21 cellular contexts compared by ENCODE assay signal in the genomic region with DNA sequence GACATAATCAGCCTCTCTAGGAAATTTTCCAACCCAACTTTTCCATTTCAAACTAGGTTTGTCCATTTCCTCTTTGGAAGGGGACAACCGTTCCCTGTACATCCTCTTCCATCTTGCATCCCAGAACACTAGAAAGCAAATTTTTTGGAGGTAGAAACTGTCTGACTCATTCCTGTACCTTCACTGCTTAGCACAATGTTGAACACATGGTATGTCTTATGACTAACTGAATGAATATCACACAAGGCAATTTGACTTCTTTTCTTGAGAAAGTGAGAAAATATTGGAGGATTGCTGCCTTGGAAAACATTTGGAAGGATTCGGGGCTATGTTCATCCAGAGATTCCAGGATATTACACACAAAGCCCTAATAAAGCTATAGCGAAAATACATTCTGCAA.
"Had no signal": no experiment of that assay in that cellular context is flagged by ENCODE, and none has a peak within 500 bp of the region (broad histone marks: within the 10 kb centered on the region; RNA-seq: fewer than 3 reads in every experiment).

No MANE protein-coding gene starts in this region.

- H3K27me3 Mint-ChIP-seq: activated B cell treated with CpG ODN at 0.5 μM for 24 hours; activated CD4-positive, alpha-beta memory T cell treated with anti-CD3 and anti-CD28 coated beads, Interleukin-2, amount 10 ng/mL, durations not matched to agents 7 days and 5 days; activated naive CD8-positive, alpha-beta T cell treated with anti-CD3 and anti-CD28 coated beads, Interleukin-2, amount 10 ng/mL, durations not matched to agents 7 days and 5 days; activated T-helper 17 cell treated with anti-CD3 and anti-CD28 coated beads, Interleukin-2, amount 50 U/mL, for 72 hours had no signal

- H3K4me3 ChIP-seq: coronary artery, gastrocnemius medialis, heart right ventricle, pancreas, tibial artery had no signal

- H3K27ac Mint-ChIP-seq: activated B cell treated with CpG ODN at 0.5 μM for 24 hours; activated CD4-positive, alpha-beta memory T cell treated with anti-CD3 and anti-CD28 coated beads, Interleukin-2, amount 10 ng/mL, durations not matched to agents 7 days and 5 days; activated naive CD8-positive, alpha-beta T cell treated with anti-CD3 and anti-CD28 coated beads, Interleukin-2, amount 10 ng/mL, durations not matched to agents 7 days and 5 days; activated T-helper 17 cell treated with anti-CD3 and anti-CD28 coated beads, Interleukin-2, amount 50 U/mL, for 72 hours; immature natural killer cell; naive thymus-derived CD8-positive, alpha-beta T cell; stimulated activated naive B cell treated with anti-CD40 and anti-IgM and Interleukin-4, amounts not matched to agents 10 μg/mL and 1 μg/mL and 100 μg/mL, for 72 hours; T-helper 2 cell treated with Interferon-gamma antibody and Interleukin-4, amounts not matched to agents 5 μg/mL and 100 μg/mL, for 36 hours had no signal

- H3K9me3 Mint-ChIP-seq: activated naive CD8-positive, alpha-beta T cell treated with anti-CD3 and anti-CD28 coated beads, Interleukin-2, amount 10 ng/mL, durations not matched to agents 7 days and 5 days; central memory CD8-positive, alpha-beta T cell; T-helper 2 cell treated with Interferon-gamma antibody and Interleukin-4, amounts not matched to agents 5 μg/mL and 100 μg/mL, for 36 hours had no signal

- H3K4me1 ChIP-seq: gastrocnemius medialis, heart right ventricle, pancreas had no signal

- DNase-seq: activated B cell treated with CpG ODN at 0.5 μM for 24 hours; activated CD4-positive, alpha-beta memory T cell treated with anti-CD3 and anti-CD28 coated beads, Interleukin-2, amount 10 ng/mL, durations not matched to agents 7 days and 5 days; activated CD4-positive, alpha-beta T cell treated with anti-CD3 and anti-CD28 coated beads for 4 hours; activated naive CD4-positive, alpha-beta T cell; activated naive CD8-positive, alpha-beta T cell treated with anti-CD3 and anti-CD28 coated beads, Interleukin-2, amount 10 ng/mL, durations not matched to agents 7 days and 5 days; activated T-cell treated with anti-CD3 and anti-CD28 coated beads, Interleukin-2, amount 50 U/mL, for 1 hour; brain microvascular endothelial cell; gastrocnemius medialis; heart right ventricle; immature natural killer cell; left cardiac atrium; mesendoderm; naive thymus-derived CD8-positive, alpha-beta T cell; pancreas; stimulated activated naive B cell treated with anti-CD40 and anti-IgM and Interleukin-4, amounts not matched to agents 10 μg/mL and 1 μg/mL and 100 μg/mL, for 72 hours; tibial artery had no signal

- H3K36me3 ChIP-seq: brain microvascular endothelial cell, gastrocnemius medialis, heart right ventricle, neutrophil, pancreas, tibial artery had no signal

- H3K27me3 ChIP-seq: brain microvascular endothelial cell, gastrocnemius medialis, pancreas, tibial artery had no signal

- ATAC-seq: activated T-helper 17 cell treated with anti-CD3 and anti-CD28 coated beads, Interleukin-2, amount 50 U/mL, for 72 hours; gastrocnemius medialis; heart right ventricle; left cardiac atrium; naive thymus-derived CD8-positive, alpha-beta T cell; pancreas; stimulated activated naive B cell treated with anti-CD40 and anti-IgM and Interleukin-4, amounts not matched to agents 10 μg/mL and 1 μg/mL and 100 μg/mL, for 72 hours had no signal

- H3K4me1 Mint-ChIP-seq: activated B cell treated with CpG ODN at 0.5 μM for 24 hours; activated CD4-positive, alpha-beta memory T cell treated with anti-CD3 and anti-CD28 coated beads, Interleukin-2, amount 10 ng/mL, durations not matched to agents 7 days and 5 days; activated naive CD8-positive, alpha-beta T cell treated with anti-CD3 and anti-CD28 coated beads, Interleukin-2, amount 10 ng/mL, durations not matched to agents 7 days and 5 days; activated T-helper 17 cell treated with anti-CD3 and anti-CD28 coated beads, Interleukin-2, amount 50 U/mL, for 72 hours; central memory CD8-positive, alpha-beta T cell; immature natural killer cell; naive thymus-derived CD8-positive, alpha-beta T cell; stimulated activated naive B cell treated with anti-CD40 and anti-IgM and Interleukin-4, amounts not matched to agents 10 μg/mL and 1 μg/mL and 100 μg/mL, for 72 hours had no signal

- H3K4me3 Mint-ChIP-seq: activated B cell treated with CpG ODN at 0.5 μM for 24 hours; activated CD4-positive, alpha-beta memory T cell treated with anti-CD3 and anti-CD28 coated beads, Interleukin-2, amount 10 ng/mL, durations not matched to agents 7 days and 5 days; activated naive CD8-positive, alpha-beta T cell treated with anti-CD3 and anti-CD28 coated beads, Interleukin-2, amount 10 ng/mL, durations not matched to agents 7 days and 5 days; activated T-helper 17 cell treated with anti-CD3 and anti-CD28 coated beads, Interleukin-2, amount 50 U/mL, for 72 hours; central memory CD8-positive, alpha-beta T cell; immature natural killer cell; naive thymus-derived CD8-positive, alpha-beta T cell; stimulated activated naive B cell treated with anti-CD40 and anti-IgM and Interleukin-4, amounts not matched to agents 10 μg/mL and 1 μg/mL and 100 μg/mL, for 72 hours; T-helper 2 cell treated with Interferon-gamma antibody and Interleukin-4, amounts not matched to agents 5 μg/mL and 100 μg/mL, for 36 hours had no signal

- H3K27ac ChIP-seq: brain microvascular endothelial cell, coronary artery, gastrocnemius medialis, heart right ventricle, neutrophil, pancreas, tibial artery had no signal

- H3K9me3 ChIP-seq: gastrocnemius medialis, heart right ventricle, neutrophil, pancreas, tibial artery had no signal

- H3K36me3 Mint-ChIP-seq: activated naive CD8-positive, alpha-beta T cell treated with anti-CD3 and anti-CD28 coated beads, Interleukin-2, amount 10 ng/mL, durations not matched to agents 7 days and 5 days; immature natural killer cell; naive thymus-derived CD8-positive, alpha-beta T cell; stimulated activated naive B cell treated with anti-CD40 and anti-IgM and Interleukin-4, amounts not matched to agents 10 μg/mL and 1 μg/mL and 100 μg/mL, for 72 hours had no signal
